In genomic region chr19:57410748-57411671, GRCh38 we compare ENCODE assay signal across 8 cellular contexts. TPM values are rescaled to one million over a fixed set of nuclear protein-coding genes. Genes with fewer than 3 reads are reported as not detected.
A peak's percentile ranks its signal among the peaks of the same experiment; 100 is the strongest.
DNase-seq lines count a peak whose midpoint lies in the region; ATAC-seq, FAIRE-seq and TF ChIP-seq lines count a peak whose summit lies in the region.

ZNF17 (plus strand) TSS chr19:57411161; CDS start chr19:57413616, 2,455 bp downstream.

- TF ChIP-seq POLR2A in H54 (IDR thresholded peaks at IDR 0.05; ENCODE audit: low read depth, low read length), result peak; percentile 62

- H3K27me3 Mint-ChIP-seq in activated T-helper 2 cell treated with anti-CD3 and anti-CD28 coated beads, Interferon-gamma antibody, Interleukin-2, Interleukin-4, amounts not matched to agents 10 μg/mL and 5 μg/mL and 100 μg/mL, durations not matched to agents 14 hours and 24 hours and 36 hours (ENCODE audit: low read depth), result no peaks in the 10 kb centered on the region
- no peaks in the 10 kb centered on the region for H3K27me3 Mint-ChIP-seq in natural killer cell treated with Interleukin-12 subunit alpha and Interleukin-12 subunit beta and Interleukin-15 and Interleukin-18, amount 100 ng/mL, for 72 hours

- peak; percentile 100 for ATAC-seq in RWPE2 (ENCODE audit: low read depth)
- ATAC-seq in natural killer cell treated with Interleukin-12 subunit alpha and Interleukin-12 subunit beta and Interleukin-15 and Interleukin-18, amount 100 ng/mL, for 72 hours, result peak; percentile 100

- peaks cover 20% of the 10 kb centered on the region for H3K79me2 ChIP-seq in Loucy (ENCODE audit: insufficient read depth, low read length)

- peak; percentile 74 for FAIRE-seq in H54 (lab: Jason Lieb, UNC)

- intact Hi-C loops in activated T-helper 2 cell treated with anti-CD3 and anti-CD28 coated beads, Interferon-gamma antibody, Interleukin-2, Interleukin-4, amounts not matched to agents 10 μg/mL and 5 μg/mL and 100 μg/mL, durations not matched to agents 14 hours and 24 hours and 36 hours (cut with micrococcal nuclease), result loop anchor here (1.0 to 2.0 kb wide), 6 partner anchors 22 to 222 kb away; partner anchors contain the start of genes TRAPPC2B, ZNF211, ZNF416 and ZNF547

- H4K20me1 ChIP-seq in Loucy (ENCODE audit: insufficient read depth, low read length, poor library complexity, severe bottlenecking), result no peaks in the 10 kb centered on the region

- H3K9me2 ChIP-seq in Loucy (replicated peaks; ENCODE audit: low read depth, low read length), result no peaks in the 10 kb centered on the region

- H3K9me3 ChIP-seq in Loucy (ENCODE audit: insufficient read depth, low read depth, low read length), result no peaks in the 10 kb centered on the region
- H3K9me3 ChIP-seq in RWPE2 (ENCODE audit: severe bottlenecking), result no peaks in the 10 kb centered on the region

- peak within 1 kb of the TSS; percentile 92 for H3K4me3 Mint-ChIP-seq in activated T-helper 2 cell treated with anti-CD3 and anti-CD28 coated beads, Interferon-gamma antibody, Interleukin-2, Interleukin-4, amounts not matched to agents 10 μg/mL and 5 μg/mL and 100 μg/mL, durations not matched to agents 14 hours and 24 hours and 36 hours (ENCODE audit: low read depth)
- H3K4me3 Mint-ChIP-seq in natural killer cell treated with Interleukin-12 subunit alpha and Interleukin-12 subunit beta and Interleukin-15 and Interleukin-18, amount 100 ng/mL, for 72 hours, result peak within 1 kb of the TSS; percentile 91

- H3K4me1 Mint-ChIP-seq in activated T-helper 2 cell treated with anti-CD3 and anti-CD28 coated beads, Interferon-gamma antibody, Interleukin-2, Interleukin-4, amounts not matched to agents 10 μg/mL and 5 μg/mL and 100 μg/mL, durations not matched to agents 14 hours and 24 hours and 36 hours (ENCODE audit: low read depth), result peaks cover 11% of the 10 kb centered on the region
- peaks cover 33 to 34% of the 10 kb centered on the region in 2 donors for H3K4me1 Mint-ChIP-seq in natural killer cell treated with Interleukin-12 subunit alpha and Interleukin-12 subunit beta and Interleukin-15 and Interleukin-18, amount 100 ng/mL, for 72 hours (ENCODE audit: low read depth in 2 of 2)

- no peaks in the 10 kb centered on the region for H3K36me3 ChIP-seq in Loucy (ENCODE audit: insufficient read depth, low read length)
- peaks cover 17% of the 10 kb centered on the region for H3K36me3 ChIP-seq in RWPE2 (ENCODE audit: low read depth)

- peaks cover 13% of the 10 kb centered on the region for H3K4me1 ChIP-seq in Loucy (ENCODE audit: insufficient read depth, low read length, poor library complexity, severe bottlenecking)
- no peaks in the 10 kb centered on the region for H3K4me1 ChIP-seq in RWPE2 (ENCODE audit: insufficient read depth, poor library complexity, severe bottlenecking)

- H3K4me2 ChIP-seq in Loucy (ENCODE audit: low read depth, low read length, poor library complexity, severe bottlenecking), result peak within 1 kb of the TSS; percentile 84

- H3K27ac ChIP-seq in RWPE2 (ENCODE audit: poor library complexity, severe bottlenecking), result no peak within 1 kb of the TSS

- peak; percentile 93 for DNase-seq in ELF-1 (ENCODE audit: low read depth, low spot score)
- DNase-seq in H54 (ENCODE audit: insufficient read length, low spot score), result peak; percentile 99
- DNase-seq in RWPE2 (ENCODE audit: low spot score), result peak; percentile 92
- DNase-seq in activated T-helper 2 cell treated with anti-CD3 and anti-CD28 coated beads, Interferon-gamma antibody, Interleukin-2, Interleukin-4, amounts not matched to agents 10 μg/mL and 5 μg/mL and 100 μg/mL, durations not matched to agents 14 hours and 24 hours and 36 hours (ENCODE audit: low spot score), result peak; percentile 88
- DNase-seq in fibroblast of pulmonary artery (ENCODE audit: low read depth), result peak; percentile 96
- DNase-seq in natural killer cell treated with Interleukin-12 subunit alpha and Interleukin-12 subunit beta and Interleukin-15 and Interleukin-18, amount 100 ng/mL, for 72 hours (ENCODE audit: low spot score), result peak; percentile 94
- DNase-seq in stimulated activated naive CD4-positive, alpha-beta T cell treated with Interleukin-2 at 50 U/mL for 16 hours (lab: John Stamatoyannopoulos, UW), result peak; percentile 94

- H3K27me3 ChIP-seq in Loucy (ENCODE audit: insufficient read depth, low read length, poor library complexity, severe bottlenecking) (no peaks in the 10 kb centered on the region), RWPE2 (ENCODE audit: insufficient read depth, poor library complexity, severe bottlenecking) (no peaks in the 10 kb centered on the region)

- H2AFZ ChIP-seq in Loucy (ENCODE audit: low read length), result peak within 1 kb of the TSS; percentile 96

- peak within 1 kb of the TSS; percentile 80 for H3K9ac ChIP-seq in Loucy (ENCODE audit: low read depth, low read length, poor library complexity, severe bottlenecking)

- no peak for TF ChIP-seq CTCF in Loucy (conservative IDR thresholded peaks at IDR 0.05; ENCODE audit: low read length)
- no peak for TF ChIP-seq CTCF in RWPE2 (IDR thresholded peaks at IDR 0.05; ENCODE audit: poor library complexity, severe bottlenecking)
- no peak for TF ChIP-seq CTCF in fibroblast of pulmonary artery (IDR thresholded peaks at IDR 0.05; ENCODE audit: low read length, missing control alignments)

- peaks cover 31% of the 10 kb centered on the region for H3K36me3 Mint-ChIP-seq in activated T-helper 2 cell treated with anti-CD3 and anti-CD28 coated beads, Interferon-gamma antibody, Interleukin-2, Interleukin-4, amounts not matched to agents 10 μg/mL and 5 μg/mL and 100 μg/mL, durations not matched to agents 14 hours and 24 hours and 36 hours (ENCODE audit: low read depth)
- H3K36me3 Mint-ChIP-seq in natural killer cell treated with Interleukin-12 subunit alpha and Interleukin-12 subunit beta and Interleukin-15 and Interleukin-18, amount 100 ng/mL, for 72 hours, result peaks cover 18% of the 10 kb centered on the region

- H3K4me3 ChIP-seq in Loucy (ENCODE audit: low read length, poor library complexity, severe bottlenecking), result peak within 1 kb of the TSS; percentile 97
- H3K4me3 ChIP-seq in RWPE2 (ENCODE audit: severe bottlenecking), result peak within 1 kb of the TSS; percentile 66
- H3K4me3 ChIP-seq in fibroblast of pulmonary artery (replicated peaks; ENCODE audit: low read depth, low read length), result peak within 1 kb of the TSS; percentile 95

- peak within 1 kb of the TSS; percentile 63 for H3K27ac Mint-ChIP-seq in activated T-helper 2 cell treated with anti-CD3 and anti-CD28 coated beads, Interferon-gamma antibody, Interleukin-2, Interleukin-4, amounts not matched to agents 10 μg/mL and 5 μg/mL and 100 μg/mL, durations not matched to agents 14 hours and 24 hours and 36 hours
- H3K27ac Mint-ChIP-seq in natural killer cell treated with Interleukin-12 subunit alpha and Interleukin-12 subunit beta and Interleukin-15 and Interleukin-18, amount 100 ng/mL, for 72 hours, result peak within 1 kb of the TSS; percentile 51 to 84

- peaks cover 19% of the 10 kb centered on the region for H3K9me3 Mint-ChIP-seq in activated T-helper 2 cell treated with anti-CD3 and anti-CD28 coated beads, Interferon-gamma antibody, Interleukin-2, Interleukin-4, amounts not matched to agents 10 μg/mL and 5 μg/mL and 100 μg/mL, durations not matched to agents 14 hours and 24 hours and 36 hours
- peaks cover 7% of the 10 kb centered on the region for H3K9me3 Mint-ChIP-seq in natural killer cell treated with Interleukin-12 subunit alpha and Interleukin-12 subunit beta and Interleukin-15 and Interleukin-18, amount 100 ng/mL, for 72 hours

- no peaks in the 10 kb centered on the region for H3F3A ChIP-seq in Loucy (ENCODE audit: low read depth)

RNA-seq across cellular contexts. Expression of gene ZNF17, which starts in this region (rescaled TPM):
- 7.7 and 9.3 TPM in 2 replicates for total RNA-seq in activated T-helper 2 cell treated with anti-CD3 and anti-CD28 coated beads, Interferon-gamma antibody, Interleukin-2, Interleukin-4, amounts not matched to agents 10 μg/mL and 5 μg/mL and 100 μg/mL, durations not matched to agents 14 hours and 24 hours and 36 hours
- total RNA-seq in natural killer cell treated with Interleukin-12 subunit alpha and Interleukin-12 subunit beta and Interleukin-15 and Interleukin-18, amount 100 ng/mL, for 72 hours, result 10 to 100 TPM; 10.6 to 11.1 TPM
